Comparison of ENCODE assay signal across 15 cellular contexts in the genomic region with DNA sequence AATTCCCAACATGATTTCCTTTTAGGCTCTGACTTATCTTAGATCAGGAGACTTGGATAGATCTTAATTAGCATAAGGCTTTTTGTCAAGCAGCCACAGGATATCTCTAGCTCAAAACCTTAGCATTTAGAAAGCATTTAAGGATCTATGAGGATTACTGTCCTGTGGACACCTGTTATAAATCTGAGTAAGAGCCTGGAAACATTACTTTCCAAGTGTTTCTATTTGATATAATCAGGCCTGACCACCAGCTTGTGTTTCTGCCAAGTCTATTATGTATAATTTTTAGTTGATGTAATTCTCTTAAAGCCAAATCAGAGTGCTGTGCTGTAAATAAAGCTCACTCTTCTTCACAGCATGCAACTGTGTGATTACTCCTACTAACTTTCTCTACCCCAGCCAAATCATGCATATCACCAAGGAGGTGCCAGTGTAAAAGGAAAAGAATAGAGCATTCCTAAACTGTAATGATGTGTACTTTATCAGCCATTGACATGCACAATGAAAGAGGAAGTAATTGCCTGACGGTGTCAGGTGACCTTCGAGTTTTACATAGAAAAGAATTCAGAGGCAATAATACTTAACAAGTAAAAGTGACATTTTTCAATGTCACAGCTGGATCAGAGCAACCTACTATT.
A peak's percentile ranks its signal among the peaks of the same experiment; 100 is the strongest.
DNase-seq lines count a peak whose midpoint lies in the region; ATAC-seq and TF ChIP-seq lines count a peak whose summit lies in the region.
"Had no signal": no experiment of that assay in that cellular context is flagged by ENCODE, and none has a peak within 500 bp of the region (broad histone marks: within the 10 kb centered on the region; RNA-seq: fewer than 3 reads in every experiment).

No MANE protein-coding gene starts in this region.

- H3K9ac ChIP-seq in OCI-LY3 (ENCODE audit: low read length) = no peak overlapping the region

- H4K20me1 ChIP-seq in OCI-LY3 (ENCODE audit: insufficient read depth, low read length) = no peaks in the 10 kb centered on the region

- ATAC-seq in HG03571 (IDR thresholded peaks at IDR 0.05; ENCODE audit: unreplicated experiment) = no peak
- ATAC-seq: Right ventricle myocardium inferior had no signal

- no peaks in the 10 kb centered on the region for H3K79me2 ChIP-seq in OCI-LY3 (ENCODE audit: low read length)

- no peaks in the 10 kb centered on the region for H3K9me3 ChIP-seq in cardiac muscle cell (ENCODE audit: low read depth)
- H3K9me3 ChIP-seq in right atrium auricular region = no peaks in the 10 kb centered on the region
- no peaks in the 10 kb centered on the region for H3K9me3 ChIP-seq in OCI-LY3 (ENCODE audit: insufficient read depth, low read length)
- H3K9me3 ChIP-seq: colonic mucosa, esophagus muscularis mucosa, MG63, transverse colon had no signal

- DNase-seq in cardiac muscle cell (ENCODE audit: low read depth in 1 of 2, low spot score in 1 of 2) = no peak
- no peak for DNase-seq in right atrium auricular region (ENCODE audit: low spot score)
- DNase-seq in fibroblast of peridontal ligament (ENCODE audit: extremely low read depth) = peak; percentile 61
- no peak for DNase-seq in brain microvascular endothelial cell
- DNase-seq in DMS 273 treated with DMSO at 0.1 percent for 48 hours (lab: John Stamatoyannopoulos, UW) = no peak
- no peak for DNase-seq in HCEC 1CT
- DNase-seq: activated CD8-positive, alpha-beta memory T cell treated with anti-CD3 and anti-CD28 coated beads, Interleukin-2, amount 50 U/mL, for 4 hours; colonic mucosa; MG63; transverse colon had no signal

- TF ChIP-seq CTCF in cardiac muscle cell (IDR thresholded peaks at IDR 0.05; ENCODE audit: low read depth, low read length) = no peak
- TF ChIP-seq CTCF in right atrium auricular region (IDR thresholded peaks at IDR 0.05) = no peak
- no peak for TF ChIP-seq CTCF in OCI-LY3 (IDR thresholded peaks at IDR 0.05; ENCODE audit: low read depth, low read length)
- TF ChIP-seq CTCF in brain microvascular endothelial cell (IDR thresholded peaks at IDR 0.05; ENCODE audit: low read depth, low read length, missing control alignments) = no peak

- H3K36me3 ChIP-seq in cardiac muscle cell = no peaks in the 10 kb centered on the region
- no peaks in the 10 kb centered on the region for H3K36me3 ChIP-seq in right atrium auricular region
- H3K36me3 ChIP-seq in OCI-LY3 (replicated peaks; ENCODE audit: low read depth, low read length) = no peaks in the 10 kb centered on the region
- no peaks in the 10 kb centered on the region for H3K36me3 ChIP-seq in brain microvascular endothelial cell (replicated peaks)
- H3K36me3 ChIP-seq: colonic mucosa, esophagus muscularis mucosa, MG63, transverse colon had no signal

- H3K4me3 ChIP-seq in cardiac muscle cell (no peak overlapping the region), right atrium auricular region (no peak overlapping the region), OCI-LY3 (ENCODE audit: low read length) (no peak overlapping the region), brain microvascular endothelial cell (ENCODE audit: low read depth, low read length) (no peak overlapping the region)
- H3K4me3 ChIP-seq: colonic mucosa, esophagus muscularis mucosa, MG63, transverse colon had no signal

- H3K27me3 ChIP-seq in cardiac muscle cell = no peaks in the 10 kb centered on the region
- H3K27me3 ChIP-seq in right atrium auricular region = no peaks in the 10 kb centered on the region
- H3K27me3 ChIP-seq in OCI-LY3 (ENCODE audit: low read depth, low read length) = no peaks in the 10 kb centered on the region
- no peaks in the 10 kb centered on the region for H3K27me3 ChIP-seq in brain microvascular endothelial cell (replicated peaks)
- H3K27me3 ChIP-seq: colonic mucosa, esophagus muscularis mucosa, MG63, transverse colon had no signal

- H2AFZ ChIP-seq in OCI-LY3 (ENCODE audit: low read depth, low read length) = peak overlapping the region; percentile 68

- H3K4me1 ChIP-seq in cardiac muscle cell (ENCODE audit: low read depth) (peaks cover 11% of the 10 kb centered on the region), right atrium auricular region (no peaks in the 10 kb centered on the region), OCI-LY3 (ENCODE audit: low read length) (peaks cover 9% of the 10 kb centered on the region)
- H3K4me1 ChIP-seq: colonic mucosa, transverse colon had no signal

- peak overlapping the region; percentile 22; the same call in 1 of the 2 replicates for H3K4me2 ChIP-seq in OCI-LY3 (ENCODE audit: low read length)

- H3K27ac ChIP-seq in cardiac muscle cell (peak overlapping the region; percentile 30), right atrium auricular region (no peak overlapping the region), OCI-LY3 (ENCODE audit: low read length) (no peak overlapping the region), brain microvascular endothelial cell (no peak overlapping the region)
- H3K27ac ChIP-seq: colonic mucosa, esophagus muscularis mucosa, HL-60, transverse colon had no signal

- in situ Hi-C loops in brain microvascular endothelial cell (cut with HindIII; ENCODE audit: low pct_ligation_motif_present, low sequenced_read_pairs) = no loop called here
